In genomic region chr3:52516509-52517195, GRCh38 we compare ENCODE assay signal across 26 cellular contexts.
"Had no signal": no experiment of that assay in that cellular context is flagged by ENCODE, and none has a peak within 500 bp of the region (broad histone marks: within the 10 kb centered on the region; RNA-seq: fewer than 3 reads in every experiment).

No MANE protein-coding gene starts in this region.

- H3K4me1 ChIP-seq: gastrocnemius medialis, lower lobe of right lung had no signal

- H3K36me3 ChIP-seq: gastrocnemius medialis had no signal

- FAIRE-seq: colon, islet of Langerhans, kidney had no signal

- ATAC-seq: esophagus mucosa, gastrocnemius medialis, heart right ventricle, left colon, left lobe of liver, lower lobe of right lung, mucosa of descending colon had no signal

- H3K27me3 ChIP-seq: dorsolateral prefrontal cortex, esophagus squamous epithelium, gastrocnemius medialis, heart right ventricle had no signal

- DNase-seq: dermis blood vessel endothelial cell; dorsolateral prefrontal cortex; effector CD4-positive, alpha-beta T cell; effector memory CD4-positive, alpha-beta T cell; erythroblast; esophagus squamous epithelium; foreskin fibroblast; foreskin melanocyte; gastrocnemius medialis; glutamatergic neuron; head of caudate nucleus; heart right ventricle; hippocampal formation; kidney; kidney glomerular epithelial cell; left colon; left ventricle myocardium inferior; lower lobe of right lung; mesenchymal stem cell; mucosa of descending colon had no signal

- H3K4me3 ChIP-seq: coronary artery, dorsolateral prefrontal cortex, esophagus squamous epithelium, gastrocnemius medialis, heart right ventricle, left ventricle myocardium inferior, lower lobe of right lung, mucosa of descending colon had no signal

- H3K27ac ChIP-seq: coronary artery, dorsolateral prefrontal cortex, epithelial cell of prostate, esophagus squamous epithelium, gastrocnemius medialis, heart right ventricle, left ventricle myocardium inferior, lower lobe of right lung had no signal

- H3K9me3 ChIP-seq: esophagus squamous epithelium, gastrocnemius medialis, heart right ventricle, left ventricle myocardium inferior, lower lobe of right lung, mucosa of descending colon had no signal
